9 cellular contexts compared by ENCODE assay signal in the genomic region with DNA sequence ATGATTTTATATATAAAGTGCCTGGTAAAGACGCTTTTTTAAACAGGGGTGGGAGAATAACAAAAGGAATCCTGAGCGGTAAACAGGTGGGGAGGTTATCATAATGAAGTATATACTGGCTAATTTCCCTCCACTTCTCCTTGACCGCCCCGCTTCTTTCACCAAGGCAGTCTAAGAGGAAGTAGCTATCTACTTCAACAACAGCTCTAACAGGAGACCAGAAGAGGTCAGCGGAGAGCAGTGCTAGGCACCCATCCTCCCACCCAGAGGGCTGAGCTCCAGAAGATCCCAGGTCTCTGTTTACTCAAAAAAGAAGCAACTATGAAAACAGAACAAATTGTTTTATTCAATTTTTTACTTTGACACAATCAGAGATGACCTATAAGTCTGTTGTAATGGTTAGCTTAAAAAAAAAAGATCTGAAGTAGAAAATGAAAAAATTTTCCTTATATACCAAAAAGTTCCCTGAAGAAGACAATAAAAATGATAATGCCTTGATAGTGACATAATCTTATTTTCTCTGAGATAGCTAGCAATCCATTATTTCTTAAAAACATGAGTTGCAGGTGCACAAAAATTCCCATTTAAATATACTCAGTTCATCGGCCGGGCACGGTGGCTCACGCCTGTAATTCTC.
DNase-seq lines count a peak whose midpoint lies in the region; ATAC-seq and TF ChIP-seq lines count a peak whose summit lies in the region.
"Had no signal": no experiment of that assay in that cellular context is flagged by ENCODE, and none has a peak within 500 bp of the region (broad histone marks: within the 10 kb centered on the region; RNA-seq: fewer than 3 reads in every experiment).

No MANE protein-coding gene starts in this region.

- CTCF ChIA-PET in CD8-positive, alpha-beta T cell (lab: Charles Lee): interaction anchor here (0.6 to 1.2 kb wide), 6 partner anchors 9 to 1396 kb away, joined by 3 to 5 read pairs (median 3); no protein-coding TSS in a partner anchor

- ATAC-seq in CD8-positive, alpha-beta T cell: peak; percentile 49
- ATAC-seq in GM18867 (IDR thresholded peaks at IDR 0.05; ENCODE audit: unreplicated experiment) (peak; percentile 89), HG03159 (IDR thresholded peaks at IDR 0.05; ENCODE audit: unreplicated experiment) (peak; percentile 81), GM21423 (IDR thresholded peaks at IDR 0.05; ENCODE audit: unreplicated experiment) (no peak)

- peak in 1 of 7 experiments; percentile 7 for DNase-seq in CD8-positive, alpha-beta T cell
- DNase-seq in NCI-H526 treated with DMSO at 0.1 percent for 48 hours (lab: John Stamatoyannopoulos, UW): peak; percentile 81
- DNase-seq in activated T-cell treated with anti-CD3 and anti-CD28 coated beads for 4 hours: peak; percentile 7
- DNase-seq in glutamatergic neuron: peak; percentile 42
- DNase-seq in prostate gland (ENCODE audit: low spot score): peak; percentile 16

- H3K4me1 Mint-ChIP-seq in CD8-positive, alpha-beta T cell (ENCODE audit: low read depth): peaks cover 3% of the 10 kb centered on the region
- H3K4me1 Mint-ChIP-seq in glutamatergic neuron (ENCODE audit: low read depth, unreplicated experiment): peaks cover 3% of the 10 kb centered on the region

- TF ChIP-seq CTCF in CD8-positive, alpha-beta T cell (IDR thresholded peaks at IDR 0.05): no peak
- TF ChIP-seq CTCF in glutamatergic neuron (IDR thresholded peaks at IDR 0.05; ENCODE audit: partially characterized antibody, unreplicated experiment) (no peak), prostate gland (IDR thresholded peaks at IDR 0.05) (peak in 3 of 4 experiments; percentile 28 to 42 (median 38))

- no peaks in the 10 kb centered on the region for H3K9me3 Mint-ChIP-seq in CD8-positive, alpha-beta T cell
- no peaks in the 10 kb centered on the region for H3K9me3 Mint-ChIP-seq in glutamatergic neuron (ENCODE audit: unreplicated experiment)
- H3K9me3 Mint-ChIP-seq: T-cell had no signal

- H3K4me1 ChIP-seq in CD8-positive, alpha-beta T cell (ENCODE audit: insufficient read depth, low read length): no peaks in the 10 kb centered on the region
- peaks cover 6% of the 10 kb centered on the region for H3K4me1 ChIP-seq in prostate gland (replicated peaks)

- no peaks in the 10 kb centered on the region for H3K27me3 Mint-ChIP-seq in CD8-positive, alpha-beta T cell (ENCODE audit: low read depth)
- no peaks in the 10 kb centered on the region for H3K27me3 Mint-ChIP-seq in glutamatergic neuron (ENCODE audit: unreplicated experiment)
- H3K27me3 Mint-ChIP-seq: T-cell had no signal

- TF ChIP-seq POLR2A in prostate gland (IDR thresholded peaks at IDR 0.05): no peak

- intact Hi-C loops in CD8-positive, alpha-beta T cell (cut with DNase I, micrococcal nuclease): loop anchor here (1.0 to 10.0 kb wide), 4 partner anchors 339 to 737 kb away; no protein-coding TSS in a partner anchor
- intact Hi-C loops in prostate gland (cut with DNase I): loop anchor here (5.0 to 10.0 kb wide), 2 partner anchors 73 to 384 kb away; no protein-coding TSS in a partner anchor

- H3K4me3 Mint-ChIP-seq in CD8-positive, alpha-beta T cell: no peak overlapping the region
- H3K4me3 Mint-ChIP-seq in glutamatergic neuron (ENCODE audit: unreplicated experiment): no peak overlapping the region
- H3K4me3 Mint-ChIP-seq: T-cell had no signal

- H3K4me3 ChIP-seq in CD8-positive, alpha-beta T cell (ENCODE audit: low read depth, low read length): no peak overlapping the region
- no peak overlapping the region for H3K4me3 ChIP-seq in prostate gland

- 82% methylated on average over 9 of the region's 9 CpGs for WGBS in prostate gland

- H3K36me3 ChIP-seq in CD8-positive, alpha-beta T cell (ENCODE audit: insufficient read depth, low read length): no peaks in the 10 kb centered on the region
- H3K36me3 ChIP-seq in prostate gland: no peaks in the 10 kb centered on the region

- no peaks in the 10 kb centered on the region for H3K9me3 ChIP-seq in CD8-positive, alpha-beta T cell (ENCODE audit: low read length)
- no peaks in the 10 kb centered on the region for H3K9me3 ChIP-seq in prostate gland

- H3K36me3 Mint-ChIP-seq in CD8-positive, alpha-beta T cell: no peaks in the 10 kb centered on the region
- H3K36me3 Mint-ChIP-seq in glutamatergic neuron (ENCODE audit: unreplicated experiment): no peaks in the 10 kb centered on the region

- POLR2A ChIA-PET in CD8-positive, alpha-beta T cell (lab: Charles Lee): no interaction called here

- H3K27me3 ChIP-seq in CD8-positive, alpha-beta T cell (ENCODE audit: insufficient read depth, low read length): no peaks in the 10 kb centered on the region
- no peaks in the 10 kb centered on the region for H3K27me3 ChIP-seq in prostate gland (replicated peaks; ENCODE audit: insufficient read depth)

- no peak overlapping the region for H3K27ac ChIP-seq in CD8-positive, alpha-beta T cell (ENCODE audit: low read depth, low read length)
- no peak overlapping the region for H3K27ac ChIP-seq in prostate gland

- no peak overlapping the region for H3K27ac Mint-ChIP-seq in CD8-positive, alpha-beta T cell
- H3K27ac Mint-ChIP-seq in glutamatergic neuron (ENCODE audit: unreplicated experiment): no peak overlapping the region
- H3K27ac Mint-ChIP-seq: T-cell had no signal

Comparison
In these comparisons a context has a peak if more than half of its experiments do, and no peak if none do; other contexts are left out.
1. CTCF ChIP-seq: peak in prostate gland (3 of 4); none in CD8-positive, alpha-beta T cell (single experiment) and glutamatergic neuron (single experiment).